29 cellular contexts compared by ENCODE assay signal in genomic region chr1:119005870-119006405, GRCh38. TPM values are rescaled to one million over a fixed set of nuclear protein-coding genes. Genes with fewer than 3 reads are reported as not detected.
DNase-seq lines count a peak whose midpoint lies in the region; ATAC-seq and TF ChIP-seq lines count a peak whose summit lies in the region.
"Had no signal": no experiment of that assay in that cellular context is flagged by ENCODE, and none has a peak within 500 bp of the region (broad histone marks: within the 10 kb centered on the region; RNA-seq: fewer than 3 reads in every experiment).

No MANE protein-coding gene starts in this region.

- H3K4me3 Mint-ChIP-seq in activated T-cell treated with anti-CD3 and anti-CD28 coated beads, Interleukin-2, amount 50 U/mL, for 72 hours, result peak overlapping the region; percentile 25 to 50
- no peak overlapping the region for H3K4me3 Mint-ChIP-seq in activated T-cell treated with anti-CD3 and anti-CD28 coated beads, Interleukin-2, amount 50 U/mL, for 4 hours

- H3K9me3 Mint-ChIP-seq in activated T-cell treated with anti-CD3 and anti-CD28 coated beads, Interleukin-2, amount 50 U/mL, for 72 hours, result peaks cover 0 to 4% of the 10 kb centered on the region in 2 donors
- peaks cover 23% of the 10 kb centered on the region for H3K9me3 Mint-ChIP-seq in activated T-cell treated with anti-CD3 and anti-CD28 coated beads, Interleukin-2, amount 50 U/mL, for 4 hours

- H3K4me1 ChIP-seq in HUES6 (ENCODE audit: control insufficient read depth, insufficient read depth, low read length) (peaks cover 28% of the 10 kb centered on the region), spleen (peaks cover 16 to 45% (median 31%) of the 10 kb centered on the region in 6 donors)

- peaks cover 78% of the 10 kb centered on the region for H3K27me3 Mint-ChIP-seq in activated T-cell treated with anti-CD3 and anti-CD28 coated beads, Interleukin-2, amount 50 U/mL, for 72 hours (ENCODE audit: low read depth)
- peaks cover 80% of the 10 kb centered on the region for H3K27me3 Mint-ChIP-seq in activated T-cell treated with anti-CD3 and anti-CD28 coated beads, Interleukin-2, amount 50 U/mL, for 4 hours (ENCODE audit: low read depth)

- H3K4me1 Mint-ChIP-seq in activated T-cell treated with anti-CD3 and anti-CD28 coated beads, Interleukin-2, amount 50 U/mL, for 72 hours (ENCODE audit: low read depth), result peaks cover 20% of the 10 kb centered on the region
- peaks cover 7% of the 10 kb centered on the region for H3K4me1 Mint-ChIP-seq in activated T-cell treated with anti-CD3 and anti-CD28 coated beads, Interleukin-2, amount 50 U/mL, for 4 hours (ENCODE audit: low read depth)

- H3K27me3 ChIP-seq in HUES6 (ENCODE audit: control insufficient read depth, insufficient read depth, low read length) (peaks cover 100% of the 10 kb centered on the region), spleen (replicated peaks in 1 of 7) (peaks cover 8 to 99% (median 88%) of the 10 kb centered on the region in 7 donors)

- no peak for TF ChIP-seq POLR2A in spleen (IDR thresholded peaks at IDR 0.05)

- H3K9ac ChIP-seq in HUES6 (ENCODE audit: low read length), result no peak overlapping the region

- H3K27ac Mint-ChIP-seq in activated T-cell treated with anti-CD3 and anti-CD28 coated beads, Interleukin-2, amount 50 U/mL, for 72 hours, result no peak overlapping the region
- H3K27ac Mint-ChIP-seq: CD14-positive monocyte, immature natural killer cell had no signal

- H3K36me3 ChIP-seq in HUES6 (ENCODE audit: control insufficient read depth, insufficient read depth, low read length), result no peaks in the 10 kb centered on the region
- H3K36me3 ChIP-seq in spleen, result no peaks in the 10 kb centered on the region
- H3K36me3 ChIP-seq: breast epithelium, colonic mucosa, esophagus squamous epithelium, pancreas, thoracic aorta had no signal

- intact Hi-C loops in spleen (cut with DNase I; ENCODE audit: low total_unique reads), result loop anchor here (5.0 kb wide), 1 partner anchor 854 kb away; no protein-coding TSS in a partner anchor

- DNase-seq in activated T-cell treated with anti-CD3 and anti-CD28 coated beads, Interleukin-2, amount 50 U/mL, for 72 hours, result no peak
- DNase-seq in activated T-cell treated with anti-CD3 and anti-CD28 coated beads, Interleukin-2, amount 50 U/mL, for 4 hours, result no peak
- no peak for DNase-seq in coronary artery (ENCODE audit: low spot score)
- DNase-seq in spleen, result peak; percentile 12
- no peak for DNase-seq in CD1c-positive myeloid dendritic cell (ENCODE audit: extremely low spot score)
- DNase-seq in DMS153 treated with DMSO at 0.1 percent for 48 hours (lab: John Stamatoyannopoulos, UW; ENCODE audit: unreplicated experiment), result no peak
- DNase-seq: activated CD4-positive, CD25-positive, alpha-beta regulatory T cell treated with anti-CD3 and anti-CD28 coated beads, Interleukin-2, amount 50 U/mL, for 72 hours; activated effector memory CD4-positive, alpha-beta T cell treated with anti-CD3 and anti-CD28 coated beads, Interleukin-2, amount 50 U/mL, for 16 hours; amniotic stem cell; colonic mucosa; esophagus squamous epithelium; immature natural killer cell; KBM-7; mesendoderm; MM.1S; NCI-H1417 treated with DMSO at 0.1 percent for 48 hours; NCI-H446 treated with DMSO at 0.1 percent for 48 hours; SHP77; stimulated activated CD4-positive, alpha-beta T cell treated with anti-CD3 and anti-CD28 coated beads, Interleukin-12 subunit alpha, Interleukin-12 subunit beta, amount 100 ng/mL, for 4 hours; stimulated activated CD4-positive, alpha-beta T cell treated with anti-CD3 and anti-CD28 coated beads, Interleukin-4, amount 100 ng/mL, for 24 hours; stimulated activated naive CD4-positive, alpha-beta T cell had no signal

- 10 to 13% (median 11%) methylated on average over 15 of the region's 15 CpGs for WGBS in spleen, 5 donors

- peaks cover 4 to 8% of the 10 kb centered on the region in 2 donors for H3K36me3 Mint-ChIP-seq in activated T-cell treated with anti-CD3 and anti-CD28 coated beads, Interleukin-2, amount 50 U/mL, for 72 hours (ENCODE audit: insufficient read depth in 2 of 2)
- no peaks in the 10 kb centered on the region for H3K36me3 Mint-ChIP-seq in activated T-cell treated with anti-CD3 and anti-CD28 coated beads, Interleukin-2, amount 50 U/mL, for 4 hours (ENCODE audit: insufficient read depth)

- H3K9me3 ChIP-seq in HUES6 (ENCODE audit: control insufficient read depth, insufficient read depth, low read depth, low read length) (no peaks in the 10 kb centered on the region), spleen (peaks cover 0 to 19% (median 0%) of the 10 kb centered on the region in 8 donors)
- H3K9me3 ChIP-seq: colonic mucosa, esophagus squamous epithelium, pancreas, thoracic aorta had no signal

- ATAC-seq in activated T-cell treated with anti-CD3 and anti-CD28 coated beads, Interleukin-2, amount 50 U/mL, for 72 hours (replicated peaks in 1 of 2), result no peak
- no peak for ATAC-seq in activated T-cell treated with anti-CD3 and anti-CD28 coated beads, Interleukin-2, amount 50 U/mL, for 4 hours
- ATAC-seq: left lobe of liver, pancreas, right cardiac atrium had no signal

- peak overlapping the region; percentile 53 for H3K4me3 ChIP-seq in HUES6 (ENCODE audit: low read depth, low read length)
- peak overlapping the region; percentile 62 for H3K4me3 ChIP-seq in coronary artery
- no peak overlapping the region for H3K4me3 ChIP-seq in spleen
- H3K4me3 ChIP-seq: colonic mucosa, hepatocyte had no signal

- TF ChIP-seq CTCF in coronary artery (IDR thresholded peaks at IDR 0.05) (no peak), spleen (IDR thresholded peaks at IDR 0.05 in 8 of 11, conservative IDR thresholded peaks at IDR 0.05 in 3 of 11) (no peak)

- H3K27ac ChIP-seq in HUES6 (ENCODE audit: low read depth, low read length) (no peak overlapping the region), coronary artery (no peak overlapping the region), spleen (no peak overlapping the region)
- H3K27ac ChIP-seq: breast epithelium, colonic mucosa, esophagus squamous epithelium, hepatocyte, pancreas, thoracic aorta had no signal

RNA-seq across cellular contexts. Expression of gene TBX15, which starts 17.8 kb away (rescaled TPM):
- under 1 TPM; 0.07 to 0.10 TPM for total RNA-seq in activated T-cell treated with anti-CD3 and anti-CD28 coated beads, Interleukin-2, amount 50 U/mL, for 72 hours
- total RNA-seq in activated T-cell treated with anti-CD3 and anti-CD28 coated beads, Interleukin-2, amount 50 U/mL, for 4 hours, result not detected
- under 1 TPM in 4 of 7 donors, not detected in 3; 0.10 to 0.32 (median 0.15) TPM for total RNA-seq in spleen
- under 1 TPM in 2 of 3 donors, not detected in 1; 0.06 TPM for polyA plus RNA-seq in spleen
- polyA plus RNA-seq: CD14-positive monocyte, immature natural killer cell had no signal

Comparison
In these comparisons a context has a peak if more than half of its experiments do, and no peak if none do; other contexts are left out.
1. H3K4me3 ChIP-seq: peak in HUES6 (single experiment) and coronary artery (single experiment); none in spleen (0 of 8).